18 cellular contexts compared by ENCODE assay signal in the genomic region with DNA sequence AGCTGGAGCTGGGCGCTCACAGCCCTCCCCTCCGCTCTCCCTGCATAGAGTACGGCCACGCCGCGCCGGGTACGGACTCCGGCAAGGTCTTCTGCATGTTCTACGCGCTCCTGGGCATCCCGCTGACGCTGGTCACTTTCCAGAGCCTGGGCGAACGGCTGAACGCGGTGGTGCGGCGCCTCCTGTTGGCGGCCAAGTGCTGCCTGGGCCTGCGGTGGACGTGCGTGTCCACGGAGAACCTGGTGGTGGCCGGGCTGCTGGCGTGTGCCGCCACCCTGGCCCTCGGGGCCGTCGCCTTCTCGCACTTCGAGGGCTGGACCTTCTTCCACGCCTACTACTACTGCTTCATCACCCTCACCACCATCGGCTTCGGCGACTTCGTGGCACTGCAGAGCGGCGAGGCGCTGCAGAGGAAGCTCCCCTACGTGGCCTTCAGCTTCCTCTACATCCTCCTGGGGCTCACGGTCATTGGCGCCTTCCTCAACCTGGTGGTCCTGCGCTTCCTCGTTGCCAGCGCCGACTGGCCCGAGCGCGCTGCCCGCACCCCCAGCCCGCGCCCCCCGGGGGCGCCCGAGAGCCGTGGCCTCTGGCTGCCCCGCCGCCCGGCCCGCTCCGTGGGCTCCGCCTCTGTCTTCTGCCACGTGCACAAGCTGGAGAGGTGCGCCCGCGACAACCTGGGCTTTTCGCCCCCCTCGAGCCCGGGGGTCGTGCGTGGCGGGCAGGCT. TPM values are rescaled to one million over a fixed set of nuclear protein-coding genes. Genes with fewer than 3 reads are reported as not detected.
DNase-seq lines count a peak whose midpoint lies in the region; ATAC-seq and TF ChIP-seq lines count a peak whose summit lies in the region.
"Had no signal": no experiment of that assay in that cellular context is flagged by ENCODE, and none has a peak within 500 bp of the region (broad histone marks: within the 10 kb centered on the region; RNA-seq: fewer than 3 reads in every experiment).

No MANE protein-coding gene starts in this region.

- H3K4me3 ChIP-seq in OCI-LY1 (ENCODE audit: low read depth, low read length, poor library complexity, severe bottlenecking) = no peak overlapping the region
- no peak overlapping the region for H3K4me3 ChIP-seq in gastroesophageal sphincter
- H3K4me3 ChIP-seq in tibial nerve = no peak overlapping the region
- H3K4me3 ChIP-seq: hepatocyte, ovary, SJSA1 had no signal

- DNase-seq in left ventricle myocardium superior (no peak), cardiac septum (ENCODE audit: low spot score) (no peak), tibial nerve (ENCODE audit: low spot score in 2 of 2) (no peak), NCI-H510A (lab: John Stamatoyannopoulos, UW) (no peak)
- DNase-seq: activated T-cell treated with anti-CD3 and anti-CD28 coated beads, Interleukin-2, amount 50 U/mL, for 1 hour; CD8-positive, alpha-beta memory T cell; effector memory CD4-positive, alpha-beta T cell; NCI-H1436; NCI-H774; ovary had no signal

- H3K79me2 ChIP-seq in OCI-LY1 (ENCODE audit: insufficient read depth, low read length) = no peaks in the 10 kb centered on the region
- H3K79me2 ChIP-seq: hepatocyte had no signal

- H3K27me3 ChIP-seq in OCI-LY1 (ENCODE audit: insufficient read depth, low read length) (peaks cover 11% of the 10 kb centered on the region; the same call in 1 of the 2 replicates), gastroesophageal sphincter (peaks cover 55% of the 10 kb centered on the region), tibial nerve (peaks cover 0 to 36% of the 10 kb centered on the region in 2 donors)
- H3K27me3 ChIP-seq: hepatocyte, ovary had no signal

- TF ChIP-seq CTCF in OCI-LY1 (IDR thresholded peaks at IDR 0.05; ENCODE audit: low read length) (peak; percentile 4; the same call in 1 of the 2 replicates), gastroesophageal sphincter (IDR thresholded peaks at IDR 0.05) (peak in 3 of 4 experiments; percentile 30 to 44 (median 40)), tibial nerve (IDR thresholded peaks at IDR 0.05) (peak in 3 of 5 experiments; percentile 13 to 26 (median 14))

- H3K9me3 ChIP-seq in OCI-LY1 (ENCODE audit: low read length) = no peaks in the 10 kb centered on the region
- H3K9me3 ChIP-seq in gastroesophageal sphincter = no peaks in the 10 kb centered on the region
- no peaks in the 10 kb centered on the region for H3K9me3 ChIP-seq in tibial nerve
- H3K9me3 ChIP-seq: ovary, SJSA1 had no signal

- no peaks in the 10 kb centered on the region for H3K9me2 ChIP-seq in OCI-LY1 (ENCODE audit: low read depth, low read length)

- intact Hi-C loops in left ventricle myocardium superior (cut with micrococcal nuclease) (no loop called here), cardiac septum (cut with DNase I) (loop anchor here (5.0 kb wide), 1 partner anchor 57 kb away; no protein-coding TSS in a partner anchor)

- no peaks in the 10 kb centered on the region for H4K20me1 ChIP-seq in OCI-LY1 (ENCODE audit: insufficient read depth, low read length)

- no peak overlapping the region for H3K9ac ChIP-seq in OCI-LY1 (ENCODE audit: low read length)

- ATAC-seq in left ventricle myocardium superior (peak; percentile 13), gastroesophageal sphincter (no peak), HG03460 (IDR thresholded peaks at IDR 0.05; ENCODE audit: unreplicated experiment) (no peak), esophagus mucosa (no peak)
- ATAC-seq: stimulated activated memory B cell treated with anti-CD40 and anti-IgM and Interleukin-4, amounts not matched to agents 10 μg/mL and 1 μg/mL and 100 μg/mL, for 72 hours had no signal

- WGBS in gastroesophageal sphincter (ENCODE audit: low coverage in 1 of 2), 2 donors = 30% methylated on average over 21 of the region's 73 CpGs; no CpG with 5 or more reads in 1 of the 2 donors
- WGBS in tibial nerve, 2 donors = 49 to 57% methylated on average over 31 to 39 of the region's 73 CpGs

- no peak overlapping the region for H2AFZ ChIP-seq in OCI-LY1 (ENCODE audit: low read length)
- H2AFZ ChIP-seq: hepatocyte had no signal

- TF ChIP-seq EP300 in gastroesophageal sphincter (IDR thresholded peaks at IDR 0.05) = no peak
- TF ChIP-seq EP300 in tibial nerve (IDR thresholded peaks at IDR 0.05) = no peak

- H3K36me3 ChIP-seq in OCI-LY1 (ENCODE audit: insufficient read depth, low read length) (no peaks in the 10 kb centered on the region), gastroesophageal sphincter (peaks cover 0 to 5% of the 10 kb centered on the region in 2 donors), tibial nerve (no peaks in the 10 kb centered on the region)
- H3K36me3 ChIP-seq: ovary, SJSA1 had no signal

- TF ChIP-seq POLR2A in gastroesophageal sphincter (IDR thresholded peaks at IDR 0.05) = no peak
- TF ChIP-seq POLR2A in tibial nerve (IDR thresholded peaks at IDR 0.05) = no peak

- no peak overlapping the region for H3K4me2 ChIP-seq in OCI-LY1 (ENCODE audit: low read length)
- H3K4me2 ChIP-seq: hepatocyte had no signal

- H3K4me1 ChIP-seq in OCI-LY1 (ENCODE audit: insufficient read depth, low read length, severe bottlenecking) = peaks cover 24% of the 10 kb centered on the region
- peaks cover 0 to 42% (median 15%) of the 10 kb centered on the region in 3 donors for H3K4me1 ChIP-seq in gastroesophageal sphincter
- H3K4me1 ChIP-seq in tibial nerve = peaks cover 0 to 37% (median 9%) of the 10 kb centered on the region in 4 donors

- H3K27ac ChIP-seq in OCI-LY1 (ENCODE audit: low read depth, low read length, poor library complexity, severe bottlenecking) = no peak overlapping the region
- no peak overlapping the region for H3K27ac ChIP-seq in gastroesophageal sphincter
- H3K27ac ChIP-seq in tibial nerve = no peak overlapping the region
- H3K27ac ChIP-seq: hepatocyte, ovary, SJSA1 had no signal

- no peaks in the 10 kb centered on the region for H3F3A ChIP-seq in OCI-LY1 (ENCODE audit: insufficient read depth, low read length)

RNA-seq across cellular contexts. Expression of gene KCNK15, which starts 4.6 kb away (rescaled TPM):
- total RNA-seq in left ventricle myocardium superior = 0.25 TPM
- total RNA-seq in cardiac septum = 0.97 TPM
- total RNA-seq in gastroesophageal sphincter = 1 to 10 TPM; 1.3 to 4.7 (median 2.8) TPM
- 1 to 10 TPM in 3 of 4 donors, under 1 TPM in 1; 0.87 to 6.0 (median 1.5) TPM for total RNA-seq in tibial nerve
- 1.0 TPM for total RNA-seq in esophagus mucosa
- total RNA-seq: SJSA1 had no signal

RNA-seq across cellular contexts. Expression of gene CCN5, which starts 35.1 kb away (rescaled TPM):
- total RNA-seq in left ventricle myocardium superior (19.5 TPM), cardiac septum (29.3 TPM), gastroesophageal sphincter (100 to 1,000 TPM in 3 of 4 donors, 10 to 100 TPM in 1; 52.9 to 359 (median 146) TPM), tibial nerve (1,000 to 10,000 TPM in 1 of 4 donors, 100 to 1,000 TPM in 2, 10 to 100 TPM in 1; 84.0 to 1,826 (median 378) TPM), esophagus mucosa (1.9 TPM)
- total RNA-seq: astrocyte; CD8-positive, alpha-beta memory T cell; SJSA1 had no signal
